16 cellular contexts compared by ENCODE assay signal in genomic region chr1:16618719-16619118, GRCh38. TPM values are rescaled to one million over a fixed set of nuclear protein-coding genes. Genes with fewer than 3 reads are reported as not detected.
A peak's percentile ranks its signal among the peaks of the same experiment; 100 is the strongest.
DNase-seq lines count a peak whose midpoint lies in the region; ATAC-seq and TF ChIP-seq lines count a peak whose summit lies in the region.
"Had no signal": no experiment of that assay in that cellular context is flagged by ENCODE, and none has a peak within 500 bp of the region (broad histone marks: within the 10 kb centered on the region; RNA-seq: fewer than 3 reads in every experiment).

No MANE protein-coding gene starts in this region.

- BruUV-seq in mammary epithelial cell (replicated peaks; lab: Mats Ljungman, UMichigan), result no TSS peak

- no peak overlapping the region for H2AFZ ChIP-seq in mammary epithelial cell (ENCODE audit: low read depth, low read length)

- no peak overlapping the region for H3K4me3 Mint-ChIP-seq in stimulated activated memory B cell treated with anti-CD40 and anti-IgM and Interleukin-4, amounts not matched to agents 10 μg/mL and 1 μg/mL and 100 μg/mL, for 72 hours
- no peak overlapping the region for H3K4me3 Mint-ChIP-seq in CD14-positive monocyte
- H3K4me3 Mint-ChIP-seq: activated naive CD4-positive, alpha-beta T cell treated with anti-CD3 and anti-CD28 coated beads, Interleukin-2, amount 50 U/mL, for 24 hours; CD4-positive, CD25-positive, alpha-beta regulatory T cell had no signal

- no peak overlapping the region for H3K4me2 ChIP-seq in mammary epithelial cell (ENCODE audit: insufficient read depth, low read depth, low read length)

- in situ Hi-C loops in mammary epithelial cell (cut with MboI; ENCODE audit: low sequenced_read_pairs in 2 of 2), result loop anchor here (25.0 kb wide), 2 partner anchors 419 to 706 kb away; no protein-coding TSS in a partner anchor

- no peak overlapping the region for H3K27ac Mint-ChIP-seq in stimulated activated memory B cell treated with anti-CD40 and anti-IgM and Interleukin-4, amounts not matched to agents 10 μg/mL and 1 μg/mL and 100 μg/mL, for 72 hours
- H3K27ac Mint-ChIP-seq in CD14-positive monocyte, result no peak overlapping the region
- H3K27ac Mint-ChIP-seq: activated naive CD4-positive, alpha-beta T cell treated with anti-CD3 and anti-CD28 coated beads, Interleukin-2, amount 50 U/mL, for 24 hours; CD4-positive, CD25-positive, alpha-beta regulatory T cell had no signal

- H3K4me1 ChIP-seq in breast epithelium, result peaks cover under 1 to 2% of the 10 kb centered on the region in 2 donors
- H3K4me1 ChIP-seq in mammary epithelial cell (ENCODE audit: insufficient read depth, low read length), result peaks cover 26% of the 10 kb centered on the region

- CTCF ChIA-PET in mammary epithelial cell (lab: Charles Lee; ENCODE audit: low non-redundant PET), result no interaction called here

- dilution Hi-C loops in mammary epithelial cell (cut with HindIII; ENCODE audit: low sequenced_read_pairs), result loop anchor here (5.0 kb wide), 1 partner anchor 96 kb away; no protein-coding TSS in a partner anchor

- ATAC-seq in stimulated activated memory B cell treated with anti-CD40 and anti-IgM and Interleukin-4, amounts not matched to agents 10 μg/mL and 1 μg/mL and 100 μg/mL, for 72 hours, result no peak
- ATAC-seq: foreskin keratinocyte, Panc1 had no signal

- H3K4me3 ChIP-seq in breast epithelium (no peak overlapping the region), mammary epithelial cell (replicated peaks in 1 of 3; ENCODE audit: insufficient read depth in 1 of 3, low read depth in 2 of 3, low read length in 3 of 3) (no peak overlapping the region)
- H3K4me3 ChIP-seq: HAP-1 had no signal

- TF ChIP-seq CTCF in breast epithelium (IDR thresholded peaks at IDR 0.05) (no peak), mammary epithelial cell (conservative IDR thresholded peaks at IDR 0.05 in 1 of 2, IDR thresholded peaks at IDR 0.05 in 1 of 2; ENCODE audit: extremely low read depth in 1 of 2, insufficient read depth in 1 of 2, low read depth in 1 of 2, low read length in 2 of 2) (no peak), CD14-positive monocyte (IDR thresholded peaks at IDR 0.05) (no peak)

- DNase-seq in breast epithelium (ENCODE audit: low spot score in 2 of 2) (peak; percentile 18 to 61), mammary epithelial cell (no peak), ecto neural progenitor cell (ENCODE audit: low spot score) (peak; percentile 84), mesenteric fat pad (ENCODE audit: low spot score) (peak; percentile 90), ureter (ENCODE audit: low spot score) (peak; percentile 68), CD1c-positive myeloid dendritic cell (ENCODE audit: extremely low spot score) (no peak), CD14-positive monocyte (ENCODE audit: low spot score) (no peak)
- DNase-seq: CD4-positive, CD25-positive, alpha-beta regulatory T cell; dermis blood vessel endothelial cell; foreskin keratinocyte; KG1; NCI-H2107 had no signal

- H3K27me3 ChIP-seq in breast epithelium (no peaks in the 10 kb centered on the region), mammary epithelial cell (ENCODE audit: insufficient read depth, low read length) (no peaks in the 10 kb centered on the region)
- H3K27me3 ChIP-seq: foreskin keratinocyte had no signal

- H3K36me3 Mint-ChIP-seq in stimulated activated memory B cell treated with anti-CD40 and anti-IgM and Interleukin-4, amounts not matched to agents 10 μg/mL and 1 μg/mL and 100 μg/mL, for 72 hours, result no peaks in the 10 kb centered on the region
- no peaks in the 10 kb centered on the region for H3K36me3 Mint-ChIP-seq in CD14-positive monocyte
- H3K36me3 Mint-ChIP-seq: activated naive CD4-positive, alpha-beta T cell treated with anti-CD3 and anti-CD28 coated beads, Interleukin-2, amount 50 U/mL, for 24 hours; CD4-positive, CD25-positive, alpha-beta regulatory T cell had no signal

- no peaks in the 10 kb centered on the region for H3K79me2 ChIP-seq in mammary epithelial cell (ENCODE audit: insufficient read depth, low read length)

- WGBS in mammary epithelial cell (ENCODE audit: low coverage, missing lambda C conversion rate), result 89% methylated on average over 15 of the region's 15 CpGs

- no peaks in the 10 kb centered on the region for H4K20me1 ChIP-seq in mammary epithelial cell (ENCODE audit: insufficient read depth, low read length)

- H3K36me3 ChIP-seq in breast epithelium (no peaks in the 10 kb centered on the region), mammary epithelial cell (ENCODE audit: insufficient read depth, low read length) (no peaks in the 10 kb centered on the region)

- intact Hi-C loops in breast epithelium (cut with DNase I; ENCODE audit: low total_unique reads), result no loop called here
- intact Hi-C loops in mammary epithelial cell (cut with micrococcal nuclease), result no loop called here
- intact Hi-C loops in CD14-positive monocyte (cut with micrococcal nuclease), result no loop called here

- H3K9ac ChIP-seq in mammary epithelial cell (ENCODE audit: insufficient read depth, low read length), result no peak overlapping the region

- no peaks in the 10 kb centered on the region for H3K9me3 Mint-ChIP-seq in stimulated activated memory B cell treated with anti-CD40 and anti-IgM and Interleukin-4, amounts not matched to agents 10 μg/mL and 1 μg/mL and 100 μg/mL, for 72 hours
- H3K9me3 Mint-ChIP-seq in CD14-positive monocyte, result no peaks in the 10 kb centered on the region
- H3K9me3 Mint-ChIP-seq: activated naive CD4-positive, alpha-beta T cell treated with anti-CD3 and anti-CD28 coated beads, Interleukin-2, amount 50 U/mL, for 24 hours; CD4-positive, CD25-positive, alpha-beta regulatory T cell had no signal

- TF ChIP-seq POLR2A in breast epithelium (IDR thresholded peaks at IDR 0.05), result no peak

- H3K27ac ChIP-seq in breast epithelium (no peak overlapping the region), mammary epithelial cell (ENCODE audit: insufficient read depth, low read depth, low read length) (no peak overlapping the region)
- H3K27ac ChIP-seq: foreskin keratinocyte had no signal

- H3K9me3 ChIP-seq in breast epithelium (no peaks in the 10 kb centered on the region), mammary epithelial cell (replicated peaks; ENCODE audit: insufficient read depth, low read length) (no peaks in the 10 kb centered on the region)
- H3K9me3 ChIP-seq: HAP-1 had no signal

- H3K27me3 Mint-ChIP-seq in stimulated activated memory B cell treated with anti-CD40 and anti-IgM and Interleukin-4, amounts not matched to agents 10 μg/mL and 1 μg/mL and 100 μg/mL, for 72 hours, result no peaks in the 10 kb centered on the region
- H3K27me3 Mint-ChIP-seq in CD14-positive monocyte (ENCODE audit: low read depth in 3 of 3), result no peaks in the 10 kb centered on the region
- H3K27me3 Mint-ChIP-seq: activated naive CD4-positive, alpha-beta T cell treated with anti-CD3 and anti-CD28 coated beads, Interleukin-2, amount 50 U/mL, for 24 hours; CD4-positive, CD25-positive, alpha-beta regulatory T cell had no signal

- H3K4me1 Mint-ChIP-seq in stimulated activated memory B cell treated with anti-CD40 and anti-IgM and Interleukin-4, amounts not matched to agents 10 μg/mL and 1 μg/mL and 100 μg/mL, for 72 hours, result no peaks in the 10 kb centered on the region
- no peaks in the 10 kb centered on the region for H3K4me1 Mint-ChIP-seq in CD14-positive monocyte
- H3K4me1 Mint-ChIP-seq: activated naive CD4-positive, alpha-beta T cell treated with anti-CD3 and anti-CD28 coated beads, Interleukin-2, amount 50 U/mL, for 24 hours; CD4-positive, CD25-positive, alpha-beta regulatory T cell had no signal

RNA-seq across cellular contexts. Expression of gene NBPF1, which starts 5.4 kb away (rescaled TPM):
- 10 to 100 TPM; 36.7 to 53.9 (median 42.7) TPM for total RNA-seq in breast epithelium
- total RNA-seq in mammary epithelial cell, result 10 to 100 TPM; 22.7 to 31.9 TPM
- polyA plus RNA-seq in mammary epithelial cell, result 9.1 TPM
- polyA minus RNA-seq in mammary epithelial cell, result 16.6 TPM
- 25.8 TPM for total RNA-seq in mesenteric fat pad
- total RNA-seq in ureter, result 61.9 TPM
- 1 to 10 TPM; 2.6 to 4.3 TPM for polyA plus RNA-seq in CD14-positive monocyte

RNA-seq across cellular contexts. Expression of gene RNU1-3, which starts 48.0 kb away (rescaled TPM):
- total RNA-seq in breast epithelium (under 1 TPM; under 0.01 TPM), mammary epithelial cell (1,000 to 10,000 TPM in 1 of 2 donors, under 1 TPM in 1; under 0.01 to 1,042 TPM), mesenteric fat pad (6,165 TPM), ureter (1,626 TPM)
- polyA plus RNA-seq in mammary epithelial cell (not detected), CD14-positive monocyte (not detected)
- under 0.01 TPM for polyA minus RNA-seq in mammary epithelial cell
- polyA plus RNA-seq: foreskin keratinocyte had no signal

Comparison
In these comparisons a context has a peak if more than half of its experiments do, and no peak if none do; other contexts are left out.
1. DNase-seq: peak in breast epithelium (2 of 2), ecto neural progenitor cell (single experiment), mesenteric fat pad (single experiment) and ureter (single experiment); none in mammary epithelial cell (single experiment), CD1c-positive myeloid dendritic cell (single experiment) and CD14-positive monocyte (single experiment).